Comparison of ENCODE assay signal across 1 cellular context in genomic region chr3:73353661-73354217, GRCh38.
TF ChIP-seq lines count a peak whose summit lies in the region.

No MANE protein-coding gene starts in this region.

TF ChIP-seq in H1, 55 proteins besides CTCF, POLR2A, EP300 and RAD21 (continued from another document):
- TF ChIP-seq SUZ12 (IDR thresholded peaks at IDR 0.05; ENCODE audit: low read length) (no peak), JUND (IDR thresholded peaks at IDR 0.05; ENCODE audit: low read length) (no peak), CBX8 (IDR thresholded peaks at IDR 0.05; ENCODE audit: borderline replicate concordance, low read depth, low read length) (no peak), FOSL1 (IDR thresholded peaks at IDR 0.05; ENCODE audit: insufficient read depth, low read depth, low read length) (no peak), YY1 (IDR thresholded peaks at IDR 0.05; ENCODE audit: low read depth, low read length) (no peak), BCL11A (IDR thresholded peaks at IDR 0.05; ENCODE audit: low read depth in 2 of 2, low read length in 2 of 2) (no peak), CHD2 (IDR thresholded peaks at IDR 0.05; ENCODE audit: low read length) (no peak), JUN (IDR thresholded peaks at IDR 0.05; ENCODE audit: low read depth, low read length) (no peak), TEAD4 (IDR thresholded peaks at IDR 0.05; ENCODE audit: low read depth, low read length) (no peak), RBBP5 (IDR thresholded peaks at IDR 0.05; ENCODE audit: borderline replicate concordance, low read depth, low read length) (no peak), CBX5 (IDR thresholded peaks at IDR 0.05; ENCODE audit: low read depth, low read length) (no peak), CREB1 (IDR thresholded peaks at IDR 0.05) (no peak)
